9 cellular contexts compared by ENCODE assay signal in the genomic region with DNA sequence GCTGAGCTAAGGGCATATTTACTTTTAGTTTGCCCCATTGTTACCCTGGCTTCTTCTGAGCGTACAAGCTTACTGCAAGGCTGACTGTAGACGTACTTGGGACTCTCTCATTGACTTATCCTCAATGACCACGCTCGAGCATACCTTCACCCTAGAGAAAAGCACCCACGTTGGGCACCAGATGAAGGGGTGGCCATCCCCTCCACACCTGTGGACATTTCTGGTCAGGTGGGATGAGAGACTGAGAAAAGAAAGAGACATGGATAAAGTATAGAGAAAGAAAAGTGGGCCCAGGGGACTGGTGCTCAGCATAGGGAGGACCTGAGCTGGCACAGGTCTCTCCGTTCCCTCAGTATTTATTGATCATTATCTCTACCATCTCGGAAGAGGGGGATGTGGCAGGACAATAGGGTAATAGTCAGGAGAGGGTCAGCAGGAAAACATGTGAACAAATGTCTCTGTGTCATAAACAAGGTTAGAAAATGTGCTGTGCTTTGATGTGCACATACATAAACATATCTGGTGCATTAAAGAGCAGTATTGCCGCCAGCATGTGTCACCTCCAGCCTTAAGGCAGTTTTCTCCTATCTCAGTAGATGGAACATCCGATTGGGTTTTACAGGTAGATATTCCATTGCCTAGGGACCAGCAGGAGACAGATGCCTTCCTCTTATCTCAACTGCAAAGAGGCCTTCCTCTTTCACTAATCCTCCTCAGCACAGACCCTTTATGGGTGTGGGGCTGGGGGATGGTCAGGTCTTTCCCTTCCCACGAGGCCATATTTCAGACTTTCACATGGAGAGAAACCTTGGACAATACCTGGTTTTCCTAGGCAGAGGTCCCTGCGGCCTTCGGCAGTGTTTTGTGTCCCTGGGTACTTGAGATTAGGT. TPM values are rescaled to one million over a fixed set of nuclear protein-coding genes. Genes with fewer than 3 reads are reported as not detected.
"Had no signal": no experiment of that assay in that cellular context is flagged by ENCODE, and none has a peak within 500 bp of the region (broad histone marks: within the 10 kb centered on the region; RNA-seq: fewer than 3 reads in every experiment).

No MANE protein-coding gene starts in this region.

RNA-seq across cellular contexts. Expression of gene CST4, which starts 5.6 kb away (rescaled TPM):
- total RNA-seq: activated CD8-positive, alpha-beta memory T cell treated with anti-CD3 and anti-CD28 coated beads, Interleukin-2, amount 10 ng/mL, durations not matched to agents 7 days and 5 days; activated T-helper 1 cell treated with anti-CD3 and anti-CD28 coated beads, Interleukin-12 subunit alpha, Interleukin-12 subunit beta, Interleukin-2, Interleukin-4 antibody, amounts not matched to agents 30 ng/mL and 10 ng/mL and 1 ng/mL, durations not matched to agents 14 hours and 24 hours and 36 hours; aorta; breast epithelium; Peyer's patch; Right ventricle myocardium superior; SJCRH30; T-helper 2 cell treated with Interferon-gamma antibody and Interleukin-4, amounts not matched to agents 100 ng/mL and 5 ng/mL, for 36 hours had no signal
- polyA plus RNA-seq: aorta, SK-N-SH had no signal

RNA-seq across cellular contexts. Expression of gene CST1, which starts 56.3 kb away (rescaled TPM):
- total RNA-seq: activated CD8-positive, alpha-beta memory T cell treated with anti-CD3 and anti-CD28 coated beads, Interleukin-2, amount 10 ng/mL, durations not matched to agents 7 days and 5 days; activated T-helper 1 cell treated with anti-CD3 and anti-CD28 coated beads, Interleukin-12 subunit alpha, Interleukin-12 subunit beta, Interleukin-2, Interleukin-4 antibody, amounts not matched to agents 30 ng/mL and 10 ng/mL and 1 ng/mL, durations not matched to agents 14 hours and 24 hours and 36 hours; breast epithelium; Peyer's patch; Right ventricle myocardium superior; SJCRH30; T-helper 2 cell treated with Interferon-gamma antibody and Interleukin-4, amounts not matched to agents 100 ng/mL and 5 ng/mL, for 36 hours had no signal
- polyA plus RNA-seq: aorta, SK-N-SH had no signal
